Comparison of ENCODE assay signal across 27 cellular contexts in the genomic region with DNA sequence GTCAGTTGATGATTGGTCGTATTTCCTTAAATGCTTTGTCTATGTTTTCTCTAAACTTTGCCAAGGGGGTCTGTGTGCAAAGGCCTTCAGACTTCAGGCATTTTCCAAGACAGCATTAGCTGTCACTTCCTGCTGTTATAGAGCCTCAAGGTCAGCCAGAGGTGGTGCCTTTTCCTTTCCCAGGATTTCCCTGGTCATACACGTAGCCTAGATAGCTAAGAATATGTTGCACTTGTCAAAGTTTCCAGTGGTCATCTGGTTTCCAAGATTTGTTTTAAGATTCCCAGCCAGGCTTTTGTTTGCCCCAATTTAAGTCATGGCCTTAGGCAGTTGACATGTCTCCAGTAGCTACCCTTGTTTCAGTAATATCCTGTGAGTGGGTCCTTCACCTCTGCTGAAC.
DNase-seq lines count a peak whose midpoint lies in the region; FAIRE-seq and TF ChIP-seq lines count a peak whose summit lies in the region.
"Had no signal": no experiment of that assay in that cellular context is flagged by ENCODE, and none has a peak within 500 bp of the region (broad histone marks: within the 10 kb centered on the region; RNA-seq: fewer than 3 reads in every experiment).

No MANE protein-coding gene starts in this region.

- FAIRE-seq in endothelial cell of umbilical vein (lab: Jason Lieb, UNC), result peak; percentile 46
- FAIRE-seq: endometrium, kidney had no signal

- H2AFZ ChIP-seq in endothelial cell of umbilical vein (ENCODE audit: low read depth, low read length), result no peak overlapping the region

- CTCF ChIA-PET in endothelial cell of umbilical vein (lab: Charles Lee), result interaction anchor here (1.1 to 1.9 kb wide), 6 partner anchors 9 to 1047 kb away, joined by 3 to 6 read pairs (median 4); no protein-coding TSS in a partner anchor

- H3K4me1 ChIP-seq in endothelial cell of umbilical vein (ENCODE audit: control insufficient read depth, extremely low read depth, insufficient read depth, low read length), result no peaks in the 10 kb centered on the region
- no peaks in the 10 kb centered on the region for H3K4me1 ChIP-seq in stomach
- H3K4me1 ChIP-seq: BLaER1, SJCRH30 had no signal

- TF ChIP-seq CTCF in endothelial cell of umbilical vein (IDR thresholded peaks at IDR 0.05; ENCODE audit: extremely low read depth in 1 of 2, insufficient read depth in 1 of 2, low read depth in 1 of 2, low read length in 2 of 2) (no peak), stomach (IDR thresholded peaks at IDR 0.05) (no peak)

- H3K27me3 ChIP-seq in endothelial cell of umbilical vein (ENCODE audit: control insufficient read depth in 2 of 2, insufficient read depth in 2 of 2, low read length in 2 of 2) (no peaks in the 10 kb centered on the region), stomach (no peaks in the 10 kb centered on the region)
- H3K27me3 ChIP-seq: BLaER1, neutrophil, SJCRH30, tibial artery had no signal

- dilution Hi-C loops in endothelial cell of umbilical vein (cut with MboI; ENCODE audit: extremely low pct_ligation_motif_present, low sequenced_read_pairs), result no loop called here

- no peaks in the 10 kb centered on the region for H4K20me1 ChIP-seq in endothelial cell of umbilical vein (replicated peaks; ENCODE audit: control insufficient read depth, extremely low read depth, insufficient read depth, low read length)
- H4K20me1 ChIP-seq: BLaER1 had no signal

- 36 to 60% (median 47%) methylated on average over 2 of the region's 2 CpGs for WGBS in stomach, 5 donors

- no peaks in the 10 kb centered on the region for H3K9me1 ChIP-seq in endothelial cell of umbilical vein (replicated peaks; ENCODE audit: control insufficient read depth, extremely low read depth, insufficient read depth, low read length)

- BruUV-seq in endothelial cell of umbilical vein (replicated peaks; lab: Mats Ljungman, UMichigan), result no TSS peak

- H3K9ac ChIP-seq in endothelial cell of umbilical vein (replicated peaks; ENCODE audit: extremely low read depth, insufficient read depth, low read length), result no peak overlapping the region
- H3K9ac ChIP-seq: BLaER1 had no signal

- H3K4me3 ChIP-seq in endothelial cell of umbilical vein (replicated peaks in 1 of 3; ENCODE audit: insufficient read depth in 1 of 3, low read depth in 1 of 3, low read length in 3 of 3) (no peak overlapping the region), stomach (no peak overlapping the region)
- H3K4me3 ChIP-seq: BLaER1, SJCRH30, smooth muscle cell, tibial artery had no signal

- no peak overlapping the region for H3K4me2 ChIP-seq in endothelial cell of umbilical vein (ENCODE audit: insufficient read depth, low read length)
- H3K4me2 ChIP-seq: BLaER1, smooth muscle cell had no signal

- no peaks in the 10 kb centered on the region for H3K79me2 ChIP-seq in endothelial cell of umbilical vein (ENCODE audit: control insufficient read depth, insufficient read depth, low read length)

- intact Hi-C loops in endothelial cell of umbilical vein (cut with micrococcal nuclease), result no loop called here
- intact Hi-C loops in stomach (cut with DNase I; ENCODE audit: low total_unique reads), result no loop called here

- DNase-seq in M059J (ENCODE audit: low read depth), result peak; percentile 83
- DNase-seq in endothelial cell of umbilical vein (ENCODE audit: low read depth, low spot score), result peak; percentile 70
- peak; percentile 12 for DNase-seq in left kidney (ENCODE audit: low read depth, low spot score)
- DNase-seq in pulmonary artery endothelial cell (ENCODE audit: low read depth, low spot score), result peak; percentile 1
- DNase-seq in stomach, result no peak
- DNase-seq in NCI-H2227 (lab: John Stamatoyannopoulos, UW; ENCODE audit: unreplicated experiment), result no peak
- DNase-seq in NCI-H2029 (lab: John Stamatoyannopoulos, UW), result no peak
- DNase-seq: activated CD4-positive, alpha-beta memory T cell treated with anti-CD3 and anti-CD28 coated beads, Interleukin-2, amount 10 ng/mL, durations not matched to agents 7 days and 5 days; amygdala; DMS53; GF-D8; H7; IMR-90; kidney; NCI-H1092 treated with DMSO at 0.1 percent for 48 hours; NCI-H187; NCI-H2171 treated with DMSO at 0.1 percent for 48 hours; NCI-H524 treated with DMSO at 0.1 percent for 48 hours; SJCRH30; stimulated activated CD4-positive, alpha-beta T cell treated with anti-CD3 and anti-CD28 coated beads, Interleukin-1b, Interleukin-23, amount 100 ng/mL, for 48 hours; stimulated activated CD8-positive, alpha-beta memory T cell treated with anti-CD3 and anti-CD28 coated beads, Interleukin-4, amount 100 ng/mL, for 48 hours; stimulated activated naive CD8-positive, alpha-beta T cell treated with anti-CD3 and anti-CD28 coated beads, Interleukin-15, amount 100 ng/mL, for 72 hours; tibial artery had no signal

- no peak for TF ChIP-seq EP300 in stomach (IDR thresholded peaks at IDR 0.05)

- no peak overlapping the region for H3K27ac ChIP-seq in endothelial cell of umbilical vein (ENCODE audit: insufficient read depth, low read depth, low read length)
- no peak overlapping the region for H3K27ac ChIP-seq in stomach
- H3K27ac ChIP-seq: BLaER1, neutrophil, SJCRH30, tibial artery had no signal

- H3K9me3 ChIP-seq in endothelial cell of umbilical vein (replicated peaks; ENCODE audit: control insufficient read depth, insufficient read depth, low read length) (no peaks in the 10 kb centered on the region), stomach (no peaks in the 10 kb centered on the region)
- H3K9me3 ChIP-seq: BLaER1, neutrophil, SJCRH30 had no signal

- POLR2A ChIA-PET in endothelial cell of umbilical vein (lab: Charles Lee), result no interaction called here

- H3K36me3 ChIP-seq in endothelial cell of umbilical vein (ENCODE audit: control insufficient read depth in 2 of 2, extremely low read depth in 1 of 2, insufficient read depth in 2 of 2, low read length in 2 of 2) (no peaks in the 10 kb centered on the region), stomach (no peaks in the 10 kb centered on the region)
- H3K36me3 ChIP-seq: BLaER1, neutrophil, SJCRH30, tibial artery had no signal

- TF ChIP-seq POLR2A in endothelial cell of umbilical vein (IDR thresholded peaks at IDR 0.05; ENCODE audit: low read depth, low read length) (no peak), stomach (IDR thresholded peaks at IDR 0.05) (no peak)

TF ChIP-seq in endothelial cell of umbilical vein, 7 proteins besides CTCF, POLR2A, EP300 and RAD21:
- TF ChIP-seq JUN (IDR thresholded peaks at IDR 0.05; ENCODE audit: borderline replicate concordance, insufficient read depth, insufficient read length, low read depth), result no peak
- TF ChIP-seq POLR2AphosphoS5 (IDR thresholded peaks at IDR 0.05; ENCODE audit: insufficient read depth, low read depth, low read length), result no peak
- TF ChIP-seq MYC (IDR thresholded peaks at IDR 0.05; ENCODE audit: low read depth, low read length), result no peak
- no peak for TF ChIP-seq GATA2 (IDR thresholded peaks at IDR 0.05; ENCODE audit: insufficient read depth, insufficient read length, low read depth, low read length)
- no peak for TF ChIP-seq FOS (IDR thresholded peaks at IDR 0.05; ENCODE audit: borderline replicate concordance, insufficient read depth, low read length)
- TF ChIP-seq, protein P1, sequence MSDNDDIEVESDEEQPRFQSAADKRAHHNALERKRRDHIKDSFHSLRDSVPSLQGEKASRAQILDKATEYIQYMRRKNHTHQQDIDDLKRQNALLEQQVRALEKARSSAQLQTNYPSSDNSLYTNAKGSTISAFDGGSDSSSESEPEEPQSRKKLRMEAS (IDR thresholded peaks at IDR 0.05; ENCODE audit: insufficient read depth, insufficient read length), result no peak
- no peak for TF ChIP-seq EZH2 (IDR thresholded peaks at IDR 0.05; ENCODE audit: borderline replicate concordance, low read depth, low read length, severe bottlenecking)

Comparison
In these comparisons a context has a peak if more than half of its experiments do, and no peak if none do; other contexts are left out.
1. DNase-seq: peak in M059J (single experiment), endothelial cell of umbilical vein (single experiment), left kidney (single experiment) and pulmonary artery endothelial cell (single experiment); none in stomach (single experiment), NCI-H2227 (single experiment) and NCI-H2029 (single experiment).